18 cellular contexts compared by ENCODE assay signal in genomic region chr17:6098050-6098449, GRCh38. TPM values are rescaled to one million over a fixed set of nuclear protein-coding genes. Genes with fewer than 3 reads are reported as not detected.
"Had no signal": no experiment of that assay in that cellular context is flagged by ENCODE, and none has a peak within 500 bp of the region (broad histone marks: within the 10 kb centered on the region; RNA-seq: fewer than 3 reads in every experiment).

No MANE protein-coding gene starts in this region.

- DNase-seq: activated CD4-positive, alpha-beta T cell treated with anti-CD3 and anti-CD28 coated beads, Interleukin-2, amount 10 ng/mL, durations not matched to agents 7 days and 5 days; activated CD4-positive, CD25-positive, alpha-beta regulatory T cell; activated CD8-positive, alpha-beta memory T cell treated with anti-CD3 and anti-CD28 coated beads for 24 hours; activated naive CD4-positive, alpha-beta T cell treated with Interleukin-2 at 50 U/mL for 16 hours; central memory CD4-positive, alpha-beta T cell; effector memory CD8-positive, alpha-beta T cell; erythroblast; left lung; ovary; retina; stimulated activated CD4-positive, alpha-beta T cell treated with anti-CD3 and anti-CD28 coated beads, Interleukin-2, amount 100 ng/mL, for 24 hours; stimulated activated naive CD4-positive, alpha-beta T cell; substantia nigra; transverse colon had no signal

- H3K4me3 Mint-ChIP-seq: activated CD4-positive, alpha-beta T cell treated with anti-CD3 and anti-CD28 coated beads, Interleukin-2, amount 10 ng/mL, durations not matched to agents 7 days and 5 days; dendritic cell treated with granulocyte-macrophage colony-stimulating factor and Interleukin-4, amounts not matched to agents 40 ng/mL and 50 ng/mL, for 4 days; effector memory CD8-positive, alpha-beta T cell; T-helper 1 cell treated with Interleukin-12 subunit alpha and Interleukin-12 subunit beta and Interleukin-4 antibody, amounts not matched to agents 30 μg/mL and 1 μg/mL, for 36 hours had no signal

- H3K27ac ChIP-seq: ovary, transverse colon had no signal

- H3K4me1 Mint-ChIP-seq: activated CD4-positive, alpha-beta T cell treated with anti-CD3 and anti-CD28 coated beads, Interleukin-2, amount 10 ng/mL, durations not matched to agents 7 days and 5 days had no signal

- H3K9me3 ChIP-seq: adrenal gland, left lung, ovary, transverse colon had no signal

- H3K4me1 ChIP-seq: adrenal gland, left lung had no signal

- H3K36me3 ChIP-seq: adrenal gland, left lung, ovary, transverse colon had no signal

- H3K27ac Mint-ChIP-seq: activated CD4-positive, alpha-beta T cell treated with anti-CD3 and anti-CD28 coated beads, Interleukin-2, amount 10 ng/mL, durations not matched to agents 7 days and 5 days; dendritic cell treated with granulocyte-macrophage colony-stimulating factor and Interleukin-4, amounts not matched to agents 40 ng/mL and 50 ng/mL, for 4 days; effector memory CD8-positive, alpha-beta T cell; T-helper 1 cell treated with Interleukin-12 subunit alpha and Interleukin-12 subunit beta and Interleukin-4 antibody, amounts not matched to agents 30 μg/mL and 1 μg/mL, for 36 hours had no signal

- H3K9me3 Mint-ChIP-seq: activated CD4-positive, alpha-beta T cell treated with anti-CD3 and anti-CD28 coated beads, Interleukin-2, amount 10 ng/mL, durations not matched to agents 7 days and 5 days; dendritic cell treated with granulocyte-macrophage colony-stimulating factor and Interleukin-4, amounts not matched to agents 40 ng/mL and 50 ng/mL, for 4 days; effector memory CD8-positive, alpha-beta T cell; T-helper 1 cell treated with Interleukin-12 subunit alpha and Interleukin-12 subunit beta and Interleukin-4 antibody, amounts not matched to agents 30 μg/mL and 1 μg/mL, for 36 hours had no signal

- H3K27me3 Mint-ChIP-seq: activated CD4-positive, alpha-beta T cell treated with anti-CD3 and anti-CD28 coated beads, Interleukin-2, amount 10 ng/mL, durations not matched to agents 7 days and 5 days had no signal

- H3K27me3 ChIP-seq: adrenal gland, left lung, ovary, transverse colon had no signal

- ATAC-seq: effector memory CD8-positive, alpha-beta T cell; SK-N-SH treated with all-trans-retinoic acid at 6 μM for 48 hours had no signal

- H3K4me3 ChIP-seq: adrenal gland, left lung, ovary, transverse colon had no signal

RNA-seq across cellular contexts. Expression of gene WSCD1, which starts 27.9 kb away (rescaled TPM):
- total RNA-seq: activated CD4-positive, alpha-beta T cell treated with anti-CD3 and anti-CD28 coated beads, Interleukin-2, amount 10 ng/mL, durations not matched to agents 7 days and 5 days had no signal
